10 cellular contexts compared by ENCODE assay signal in the genomic region with DNA sequence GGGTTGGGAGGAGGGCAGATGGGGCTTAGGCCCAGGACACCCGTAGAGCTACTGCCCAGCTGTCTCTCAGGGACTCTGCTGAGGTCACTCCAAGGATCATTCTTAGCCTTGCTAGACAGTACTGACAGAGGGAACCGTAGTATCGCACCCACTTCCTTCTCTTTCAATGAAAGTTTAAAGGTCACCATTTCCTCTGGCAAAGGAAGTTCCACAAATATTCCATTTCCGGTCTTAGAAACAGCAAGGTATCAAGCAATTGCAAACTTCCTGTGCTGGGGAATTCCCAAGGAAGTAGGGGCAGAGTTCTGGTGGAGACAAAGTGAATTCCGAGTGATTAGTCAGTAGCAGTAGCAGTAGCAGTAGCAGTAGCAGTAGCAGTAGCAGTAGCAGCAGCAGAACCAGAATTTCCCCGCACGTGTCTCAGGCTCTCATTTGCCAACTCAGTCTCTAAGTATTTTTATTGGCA. TPM values are rescaled to one million over a fixed set of nuclear protein-coding genes. Genes with fewer than 3 reads are reported as not detected.
DNase-seq lines count a peak whose midpoint lies in the region; ATAC-seq and TF ChIP-seq lines count a peak whose summit lies in the region.
"Had no signal": no experiment of that assay in that cellular context is flagged by ENCODE, and none has a peak within 500 bp of the region (broad histone marks: within the 10 kb centered on the region; RNA-seq: fewer than 3 reads in every experiment).

No MANE protein-coding gene starts in this region.

- peaks cover 25% of the 10 kb centered on the region for H3K4me1 Mint-ChIP-seq in activated CD4-positive, alpha-beta T cell treated with anti-CD3 and anti-CD28 coated beads for 36 hours
- H3K4me1 Mint-ChIP-seq in activated CD4-positive, alpha-beta T cell treated with anti-CD3 and anti-CD28 coated beads, Interleukin-2, amount 10 ng/mL, durations not matched to agents 7 days and 5 days: peaks cover 12% of the 10 kb centered on the region
- H3K4me1 Mint-ChIP-seq in T-helper 1 cell treated with Interleukin-12 subunit alpha and Interleukin-12 subunit beta and Interleukin-4 antibody, amounts not matched to agents 30 μg/mL and 1 μg/mL, for 36 hours (ENCODE audit: low read depth): peaks cover 17% of the 10 kb centered on the region

- POLR2A ChIA-PET in activated CD4-positive, alpha-beta T cell treated with anti-CD3 and anti-CD28 coated beads for 36 hours (lab: Charles Lee): no interaction called here
- POLR2A ChIA-PET in activated CD4-positive, alpha-beta T cell treated with anti-CD3 and anti-CD28 coated beads, Interleukin-2, amount 10 ng/mL, durations not matched to agents 7 days and 5 days (lab: Charles Lee): no interaction called here

- H3K27me3 Mint-ChIP-seq in activated CD4-positive, alpha-beta T cell treated with anti-CD3 and anti-CD28 coated beads for 36 hours: no peaks in the 10 kb centered on the region
- H3K27me3 Mint-ChIP-seq in activated CD4-positive, alpha-beta T cell treated with anti-CD3 and anti-CD28 coated beads, Interleukin-2, amount 10 ng/mL, durations not matched to agents 7 days and 5 days: no peaks in the 10 kb centered on the region
- H3K27me3 Mint-ChIP-seq in T-helper 1 cell treated with Interleukin-12 subunit alpha and Interleukin-12 subunit beta and Interleukin-4 antibody, amounts not matched to agents 30 μg/mL and 1 μg/mL, for 36 hours (ENCODE audit: low read depth): no peaks in the 10 kb centered on the region

- no peak overlapping the region for H3K4me3 Mint-ChIP-seq in activated CD4-positive, alpha-beta T cell treated with anti-CD3 and anti-CD28 coated beads for 36 hours
- H3K4me3 Mint-ChIP-seq in activated CD4-positive, alpha-beta T cell treated with anti-CD3 and anti-CD28 coated beads, Interleukin-2, amount 10 ng/mL, durations not matched to agents 7 days and 5 days: no peak overlapping the region
- no peak overlapping the region for H3K4me3 Mint-ChIP-seq in T-helper 1 cell treated with Interleukin-12 subunit alpha and Interleukin-12 subunit beta and Interleukin-4 antibody, amounts not matched to agents 30 μg/mL and 1 μg/mL, for 36 hours

- peaks cover 9% of the 10 kb centered on the region for H3K9me3 Mint-ChIP-seq in activated CD4-positive, alpha-beta T cell treated with anti-CD3 and anti-CD28 coated beads for 36 hours (ENCODE audit: low read depth)
- peaks cover 17% of the 10 kb centered on the region for H3K9me3 Mint-ChIP-seq in activated CD4-positive, alpha-beta T cell treated with anti-CD3 and anti-CD28 coated beads, Interleukin-2, amount 10 ng/mL, durations not matched to agents 7 days and 5 days
- H3K9me3 Mint-ChIP-seq in T-helper 1 cell treated with Interleukin-12 subunit alpha and Interleukin-12 subunit beta and Interleukin-4 antibody, amounts not matched to agents 30 μg/mL and 1 μg/mL, for 36 hours: peaks cover 31% of the 10 kb centered on the region

- H3K27ac Mint-ChIP-seq in activated CD4-positive, alpha-beta T cell treated with anti-CD3 and anti-CD28 coated beads for 36 hours: peak overlapping the region; percentile 72
- no peak overlapping the region for H3K27ac Mint-ChIP-seq in activated CD4-positive, alpha-beta T cell treated with anti-CD3 and anti-CD28 coated beads, Interleukin-2, amount 10 ng/mL, durations not matched to agents 7 days and 5 days
- H3K27ac Mint-ChIP-seq in T-helper 1 cell treated with Interleukin-12 subunit alpha and Interleukin-12 subunit beta and Interleukin-4 antibody, amounts not matched to agents 30 μg/mL and 1 μg/mL, for 36 hours: peak overlapping the region; percentile 12

- H3K4me3 ChIP-seq in foreskin fibroblast (ENCODE audit: low read depth in 1 of 2, low read length in 2 of 2): no peak overlapping the region

- no peaks in the 10 kb centered on the region for H3K36me3 Mint-ChIP-seq in activated CD4-positive, alpha-beta T cell treated with anti-CD3 and anti-CD28 coated beads for 36 hours (ENCODE audit: low read depth)
- H3K36me3 Mint-ChIP-seq in activated CD4-positive, alpha-beta T cell treated with anti-CD3 and anti-CD28 coated beads, Interleukin-2, amount 10 ng/mL, durations not matched to agents 7 days and 5 days (ENCODE audit: low read depth): peaks cover 14% of the 10 kb centered on the region
- peaks cover 14% of the 10 kb centered on the region for H3K36me3 Mint-ChIP-seq in T-helper 1 cell treated with Interleukin-12 subunit alpha and Interleukin-12 subunit beta and Interleukin-4 antibody, amounts not matched to agents 30 μg/mL and 1 μg/mL, for 36 hours (ENCODE audit: low read depth)

- ATAC-seq in activated CD4-positive, alpha-beta T cell treated with anti-CD3 and anti-CD28 coated beads for 36 hours: peak; percentile 79
- ATAC-seq in GM18868 (IDR thresholded peaks at IDR 0.05; ENCODE audit: unreplicated experiment): no peak

- intact Hi-C loops in activated CD4-positive, alpha-beta T cell treated with anti-CD3 and anti-CD28 coated beads for 36 hours (cut with DNase I, micrococcal nuclease): no loop called here

- no peak for TF ChIP-seq CTCF in foreskin fibroblast (IDR thresholded peaks at IDR 0.05; ENCODE audit: low read depth, low read length)

- peak; percentile 45 for DNase-seq in activated CD4-positive, alpha-beta T cell treated with anti-CD3 and anti-CD28 coated beads for 36 hours
- DNase-seq in activated CD4-positive, alpha-beta T cell treated with anti-CD3 and anti-CD28 coated beads, Interleukin-2, amount 10 ng/mL, durations not matched to agents 7 days and 5 days: no peak
- DNase-seq in foreskin fibroblast (peak; percentile 59 to 66), activated gamma-delta T cell (lab: John Stamatoyannopoulos, UW) (no peak), NCI-H446 treated with DMSO at 0.1 percent for 48 hours (lab: John Stamatoyannopoulos, UW) (no peak)
- peak; percentile 34 for DNase-seq in stimulated activated CD4-positive, alpha-beta T cell treated with anti-CD3 and anti-CD28 coated beads, Interleukin-4, amount 100 ng/mL, for 24 hours
- DNase-seq: NCI-H524 had no signal

- CTCF ChIA-PET in activated CD4-positive, alpha-beta T cell treated with anti-CD3 and anti-CD28 coated beads for 36 hours (lab: Charles Lee): interaction anchor here (0.7 to 1.8 kb wide), 2 partner anchors 8 to 62 kb away, joined by 3 to 4 read pairs; no protein-coding TSS in a partner anchor
- CTCF ChIA-PET in activated CD4-positive, alpha-beta T cell treated with anti-CD3 and anti-CD28 coated beads, Interleukin-2, amount 10 ng/mL, durations not matched to agents 7 days and 5 days (lab: Charles Lee): interaction anchor here (0.6 to 1.0 kb wide), 3 partner anchors 8 to 565 kb away, joined by 3 to 7 read pairs (median 4); no protein-coding TSS in a partner anchor

RNA-seq across cellular contexts. Expression of a gene that starts 24.7 kb away (rescaled TPM):
- under 1 TPM; 0.18 to 0.37 TPM for total RNA-seq in activated CD4-positive, alpha-beta T cell treated with anti-CD3 and anti-CD28 coated beads for 36 hours
- total RNA-seq in activated CD4-positive, alpha-beta T cell treated with anti-CD3 and anti-CD28 coated beads, Interleukin-2, amount 10 ng/mL, durations not matched to agents 7 days and 5 days: not detected

RNA-seq across cellular contexts. Expression of a gene that starts 27.6 kb away (rescaled TPM):
- 1 to 10 TPM; 6.6 to 6.9 TPM for total RNA-seq in activated CD4-positive, alpha-beta T cell treated with anti-CD3 and anti-CD28 coated beads for 36 hours
- under 1 TPM; 0.17 to 0.21 TPM for total RNA-seq in activated CD4-positive, alpha-beta T cell treated with anti-CD3 and anti-CD28 coated beads, Interleukin-2, amount 10 ng/mL, durations not matched to agents 7 days and 5 days
- total RNA-seq: temporal lobe had no signal

RNA-seq across cellular contexts. Expression of a gene that starts 47.5 kb away (rescaled TPM):
- total RNA-seq in activated CD4-positive, alpha-beta T cell treated with anti-CD3 and anti-CD28 coated beads for 36 hours: 10 to 100 TPM; 38.4 to 46.7 TPM
- total RNA-seq in activated CD4-positive, alpha-beta T cell treated with anti-CD3 and anti-CD28 coated beads, Interleukin-2, amount 10 ng/mL, durations not matched to agents 7 days and 5 days: 10 to 100 TPM; 59.1 to 78.1 TPM

Comparison
In these comparisons a context has a peak if more than half of its experiments do, and no peak if none do; other contexts are left out.
1. DNase-seq: peak in activated CD4-positive, alpha-beta T cell treated with anti-CD3 and anti-CD28 coated beads for 36 hours (single experiment), foreskin fibroblast (2 of 2) and stimulated activated CD4-positive, alpha-beta T cell treated with anti-CD3 and anti-CD28 coated beads, Interleukin-4, amount 100 ng/mL, for 24 hours (single experiment); none in activated CD4-positive, alpha-beta T cell treated with anti-CD3 and anti-CD28 coated beads, Interleukin-2, amount 10 ng/mL, durations not matched to agents 7 days and 5 days (single experiment), activated gamma-delta T cell (single experiment) and NCI-H446 treated with DMSO at 0.1 percent for 48 hours (single experiment).
2. RNA of a gene that starts 27.6 kb away (total RNA-seq): 6.6 to 6.9 TPM in activated CD4-positive, alpha-beta T cell treated with anti-CD3 and anti-CD28 coated beads for 36 hours; 0.17 to 0.21 TPM in activated CD4-positive, alpha-beta T cell treated with anti-CD3 and anti-CD28 coated beads, Interleukin-2, amount 10 ng/mL, durations not matched to agents 7 days and 5 days; every median in the first group is over 4 times any median in the second.